In genomic region chr9:77960356-77961153, GRCh38 we compare ENCODE assay signal across 17 cellular contexts.
DNase-seq lines count a peak whose midpoint lies in the region; ATAC-seq, FAIRE-seq and TF ChIP-seq lines count a peak whose summit lies in the region.
"Had no signal": no experiment of that assay in that cellular context is flagged by ENCODE, and none has a peak within 500 bp of the region (broad histone marks: within the 10 kb centered on the region; RNA-seq: fewer than 3 reads in every experiment).

No MANE protein-coding gene starts in this region.

- no peak overlapping the region for H3K27ac ChIP-seq in GM23248
- peak overlapping the region; percentile 34 for H3K27ac ChIP-seq in SJSA1
- peak overlapping the region in 3 of 4 donors; percentile 21 to 62 (median 35) for H3K27ac ChIP-seq in sigmoid colon
- peak overlapping the region in 2 of 4 donors; percentile 13 to 42 for H3K27ac ChIP-seq in esophagus squamous epithelium
- H3K27ac ChIP-seq in tibial nerve = peak overlapping the region in 1 of 4 donors; percentile 46
- H3K27ac ChIP-seq: PC-9, suprapubic skin had no signal

- intact Hi-C loops in sigmoid colon (cut with DNase I) = no loop called here
- intact Hi-C loops in esophagus squamous epithelium (cut with DNase I) = no loop called here

- H3K36me3 ChIP-seq in GM23248 (ENCODE audit: low read depth) = no peaks in the 10 kb centered on the region
- H3K36me3 ChIP-seq in SJSA1 = no peaks in the 10 kb centered on the region
- no peaks in the 10 kb centered on the region for H3K36me3 ChIP-seq in sigmoid colon
- H3K36me3 ChIP-seq in esophagus squamous epithelium = no peaks in the 10 kb centered on the region
- H3K36me3 ChIP-seq in tibial nerve = no peaks in the 10 kb centered on the region
- H3K36me3 ChIP-seq: suprapubic skin had no signal

- TF ChIP-seq EP300 in sigmoid colon (IDR thresholded peaks at IDR 0.05) (no peak), tibial nerve (IDR thresholded peaks at IDR 0.05) (no peak)

- in situ Hi-C loops in GM23248 (cut with MboI) = no loop called here

- no peaks in the 10 kb centered on the region for H3K9me2 ChIP-seq in GM23248 (ENCODE audit: insufficient read depth)

- H3K4me1 ChIP-seq in GM23248 (ENCODE audit: insufficient read depth) (peaks cover 33% of the 10 kb centered on the region), SJSA1 (replicated peaks) (peaks cover 22% of the 10 kb centered on the region), sigmoid colon (peaks cover 0 to 70% (median 40%) of the 10 kb centered on the region in 4 donors), esophagus squamous epithelium (peaks cover 0 to 57% (median 14%) of the 10 kb centered on the region in 3 donors), tibial nerve (peaks cover 0 to 41% (median 11%) of the 10 kb centered on the region in 4 donors)

- no peak for DNase-seq in GM23248
- no peak for DNase-seq in SJSA1 (ENCODE audit: low read depth in 1 of 2, low spot score in 2 of 2)
- DNase-seq in sigmoid colon = no peak
- DNase-seq in esophagus squamous epithelium (lab: John Stamatoyannopoulos, UW) = no peak
- DNase-seq in tibial nerve (ENCODE audit: low spot score in 2 of 2) = no peak
- DNase-seq in C1 segment of cervical spinal cord (lab: John Stamatoyannopoulos, UW) = no peak
- DNase-seq: activated CD4-positive, alpha-beta T cell treated with anti-CD3 and anti-CD28 coated beads for 36 hours; activated naive CD8-positive, alpha-beta T cell treated with anti-CD3 and anti-CD28 coated beads, Interleukin-2, amount 50 U/mL, for 24 hours; activated T-cell treated with anti-CD3 and anti-CD28 coated beads for 4 hours; NCI-H1417; NCI-H226; PC-9; stimulated activated CD4-positive, alpha-beta T cell treated with anti-CD3 and anti-CD28 coated beads, Interleukin-12 subunit alpha, Interleukin-12 subunit beta, amount 100 ng/mL, for 4 hours had no signal

- WGBS in GM23248 (ENCODE audit: low coverage in 1 of 2, low lambda C conversion rate in 2 of 2, missing lambda C conversion rate in 2 of 2), 2 experiments = 90 to 94% methylated on average over 5 of the region's 5 CpGs
- WGBS in sigmoid colon, 2 donors = 86 to 91% methylated on average over 5 of the region's 5 CpGs
- WGBS in esophagus squamous epithelium, 2 donors = 71 to 82% methylated on average over 5 of the region's 5 CpGs
- WGBS in tibial nerve, 2 donors = 59 to 62% methylated on average over 5 of the region's 5 CpGs

- H3K9ac ChIP-seq in GM23248 = no peak overlapping the region

- TF ChIP-seq CTCF in sigmoid colon (IDR thresholded peaks at IDR 0.05) = no peak
- TF ChIP-seq CTCF in esophagus squamous epithelium (IDR thresholded peaks at IDR 0.05) = no peak
- TF ChIP-seq CTCF in tibial nerve (IDR thresholded peaks at IDR 0.05) = no peak

- H3F3A ChIP-seq in GM23248 (ENCODE audit: insufficient read depth) = no peaks in the 10 kb centered on the region

- ATAC-seq in GM21528 (IDR thresholded peaks at IDR 0.05; ENCODE audit: low FRiP score, unreplicated experiment) = no peak
- ATAC-seq: activated CD4-positive, alpha-beta T cell treated with anti-CD3 and anti-CD28 coated beads for 36 hours; activated naive CD8-positive, alpha-beta T cell treated with anti-CD3 and anti-CD28 coated beads, Interleukin-2, amount 50 U/mL, for 24 hours had no signal

- no peaks in the 10 kb centered on the region for H3K27me3 ChIP-seq in GM23248 (replicated peaks; ENCODE audit: insufficient read depth)
- no peaks in the 10 kb centered on the region for H3K27me3 ChIP-seq in SJSA1 (replicated peaks)
- H3K27me3 ChIP-seq in sigmoid colon = no peaks in the 10 kb centered on the region
- H3K27me3 ChIP-seq in esophagus squamous epithelium = no peaks in the 10 kb centered on the region
- H3K27me3 ChIP-seq in tibial nerve = no peaks in the 10 kb centered on the region
- H3K27me3 ChIP-seq: suprapubic skin had no signal

- TF ChIP-seq POLR2A in sigmoid colon (IDR thresholded peaks at IDR 0.05) = no peak
- no peak for TF ChIP-seq POLR2A in esophagus squamous epithelium (IDR thresholded peaks at IDR 0.05)
- TF ChIP-seq POLR2A in tibial nerve (IDR thresholded peaks at IDR 0.05) = no peak

- peak; percentile 65 for FAIRE-seq in endometrium (lab: Jason Lieb, UNC)
- FAIRE-seq: GM12891 had no signal

- H3K4me3 ChIP-seq in GM23248 (no peak overlapping the region), SJSA1 (no peak overlapping the region), sigmoid colon (no peak overlapping the region), esophagus squamous epithelium (no peak overlapping the region), tibial nerve (no peak overlapping the region)
- H3K4me3 ChIP-seq: PC-9, suprapubic skin had no signal

- 0 out of 2 replicates have a peak, but pooled peaks cover 8% of the 10 kb centered on the region for H4K20me1 ChIP-seq in GM23248 (ENCODE audit: insufficient read depth)

- H2AFZ ChIP-seq in GM23248 = no peak overlapping the region
- H2AFZ ChIP-seq: PC-9 had no signal

- no peaks in the 10 kb centered on the region for H3K9me3 ChIP-seq in GM23248 (ENCODE audit: low read depth)
- no peaks in the 10 kb centered on the region for H3K9me3 ChIP-seq in SJSA1 (replicated peaks)
- H3K9me3 ChIP-seq in sigmoid colon = no peaks in the 10 kb centered on the region
- H3K9me3 ChIP-seq in esophagus squamous epithelium = no peaks in the 10 kb centered on the region
- no peaks in the 10 kb centered on the region for H3K9me3 ChIP-seq in tibial nerve
- H3K9me3 ChIP-seq: suprapubic skin had no signal

- H3K79me2 ChIP-seq in GM23248 (ENCODE audit: insufficient read depth) = peaks cover 100% of the 10 kb centered on the region

- H3K4me2 ChIP-seq in GM23248 (ENCODE audit: unreplicated experiment) = peak overlapping the region; percentile 57
- H3K4me2 ChIP-seq: PC-9 had no signal
